In the genomic region with DNA sequence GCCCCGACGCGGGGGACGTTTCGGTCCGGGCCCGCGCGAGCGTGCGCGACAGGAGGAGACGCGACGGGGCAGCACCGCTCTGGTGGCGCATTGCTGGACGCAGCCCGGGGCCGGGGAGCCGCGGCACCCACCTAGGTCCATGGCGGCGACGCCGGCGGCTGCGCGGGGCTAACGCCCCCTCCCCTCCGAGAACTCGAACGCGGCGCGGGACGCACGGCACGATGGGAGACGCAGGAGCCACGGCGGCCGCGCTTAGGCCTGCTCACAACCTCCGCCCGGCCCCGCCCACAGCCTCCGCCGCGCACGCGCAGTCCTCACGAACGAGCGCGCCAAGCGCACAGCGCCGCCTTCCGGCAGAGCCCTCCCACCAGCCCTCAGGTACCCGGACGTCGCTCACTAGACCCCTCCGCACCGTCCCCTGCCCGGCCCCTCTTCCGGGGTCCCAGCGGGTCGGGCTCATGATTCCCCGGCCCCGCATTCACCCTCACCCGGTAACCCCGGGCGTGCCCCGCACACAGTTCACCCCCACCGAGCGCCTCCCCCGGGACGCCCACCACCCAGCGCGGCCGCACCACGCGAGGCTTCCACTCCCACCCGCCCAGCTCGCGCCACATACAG, we compare ENCODE assay signal across 8 cellular contexts. TPM values are rescaled to one million over a fixed set of nuclear protein-coding genes. Genes with fewer than 3 reads are reported as not detected.
DNase-seq lines count a peak whose midpoint lies in the region; ATAC-seq and TF ChIP-seq lines count a peak whose summit lies in the region.

A gene (minus strand): TSS at position 263 of the 618 bp plus-strand sequence. CDS start 122 bp downstream, at position 141.

- peak within 1 kb of the TSS; percentile 94 for H3K4me3 Mint-ChIP-seq in chondrocyte (ENCODE audit: unreplicated experiment)

- no peaks in the 10 kb centered on the region for H3K27me3 ChIP-seq in kidney epithelial cell (ENCODE audit: control insufficient read depth, insufficient read depth, low read length)

- ATAC-seq in GM18873 (IDR thresholded peaks at IDR 0.05; ENCODE audit: low FRiP score, unreplicated experiment), result peak; percentile 76
- peak; percentile 79 for ATAC-seq in HG03135 (IDR thresholded peaks at IDR 0.05; ENCODE audit: unreplicated experiment)

- H3K4me1 Mint-ChIP-seq in chondrocyte (ENCODE audit: low read depth), result peaks cover 25% of the 10 kb centered on the region

- peaks cover 6% of the 10 kb centered on the region for H3K36me3 Mint-ChIP-seq in chondrocyte (ENCODE audit: low read depth)

- DNase-seq in AG10803 (ENCODE audit: low read depth), result peak; percentile 79
- peak; percentile 70 for DNase-seq in NCI-H226
- DNase-seq in activated CD4-positive, alpha-beta T cell treated with anti-CD3 and anti-CD28 coated beads for 1 hour, result peak; percentile 98
- peak; percentile 96 for DNase-seq in chondrocyte (ENCODE audit: low spot score)
- DNase-seq in kidney epithelial cell (ENCODE audit: low read depth), result peak; percentile 39
- peak; percentile 97 for DNase-seq in stimulated activated CD4-positive, alpha-beta T cell treated with anti-CD3 and anti-CD28 coated beads, Interleukin-15, amount 100 ng/mL, for 24 hours

- H3K36me3 ChIP-seq in kidney epithelial cell (ENCODE audit: control insufficient read depth, insufficient read depth, low read length), result no peaks in the 10 kb centered on the region

- no peaks in the 10 kb centered on the region for H3K9me3 Mint-ChIP-seq in chondrocyte (ENCODE audit: low read depth)

- H3K4me3 ChIP-seq in AG10803 (ENCODE audit: low read length), result peak within 1 kb of the TSS; percentile 75
- H3K4me3 ChIP-seq in kidney epithelial cell (ENCODE audit: low read depth, low read length), result peak within 1 kb of the TSS; percentile 62

- TF ChIP-seq CTCF in AG10803 (conservative IDR thresholded peaks at IDR 0.05; ENCODE audit: low read length) (peak; percentile 83), chondrocyte (IDR thresholded peaks at IDR 0.05) (peak; percentile 99), kidney epithelial cell (IDR thresholded peaks at IDR 0.05; ENCODE audit: insufficient read depth, low read length, poor library complexity, severe bottlenecking) (peak; percentile 91)

- H3K27me3 Mint-ChIP-seq in chondrocyte (ENCODE audit: low read depth), result no peaks in the 10 kb centered on the region

- H3K27ac Mint-ChIP-seq in chondrocyte (ENCODE audit: unreplicated experiment), result peak within 1 kb of the TSS; percentile 83

RNA-seq across cellular contexts. Expression of the gene that starts here (rescaled TPM):
- total RNA-seq in chondrocyte (11.8 to 15.9 TPM (median 12.6 TPM) in 3 replicates), kidney epithelial cell (13.3 and 21.6 TPM in 2 replicates)

Comparison
In these comparisons a context has a peak if more than half of its experiments do, and no peak if none do; other contexts are left out.
1. Peak in every context shown above with its lines: DNase-seq, ATAC-seq and H3K4me3 ChIP-seq.
2. DNase-seq: peak in every context shown above with its lines; median percentile 98 in activated CD4-positive, alpha-beta T cell treated with anti-CD3 and anti-CD28 coated beads for 1 hour; 97 in stimulated activated CD4-positive, alpha-beta T cell treated with anti-CD3 and anti-CD28 coated beads, Interleukin-15, amount 100 ng/mL, for 24 hours; 96 in chondrocyte; 79 in AG10803; 70 in NCI-H226; 39 in kidney epithelial cell.